ENCODE assay signal across 22 cellular contexts in the genomic region with DNA sequence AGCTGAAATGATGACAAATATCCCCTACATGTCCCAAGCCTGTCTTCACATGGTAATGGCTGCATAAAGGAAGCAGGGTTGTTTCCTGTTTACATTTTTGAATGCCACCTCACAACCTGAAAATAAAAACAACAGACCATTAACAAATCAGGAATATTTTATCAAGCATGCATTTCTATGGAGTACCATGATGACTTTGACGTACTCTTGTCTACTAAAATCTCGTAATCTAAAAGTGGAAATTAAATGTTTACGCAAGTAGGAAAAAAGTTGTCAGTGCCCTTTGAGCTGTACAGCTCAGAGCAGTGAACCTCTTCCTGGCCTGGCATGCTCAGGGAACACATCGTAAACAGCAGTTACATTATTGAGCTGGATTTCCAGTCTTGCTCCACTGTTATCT.
A peak's percentile ranks its signal among the peaks of the same experiment; 100 is the strongest.
DNase-seq lines count a peak whose midpoint lies in the region; ATAC-seq and TF ChIP-seq lines count a peak whose summit lies in the region.
"Had no signal": no experiment of that assay in that cellular context is flagged by ENCODE, and none has a peak within 500 bp of the region (broad histone marks: within the 10 kb centered on the region; RNA-seq: fewer than 3 reads in every experiment).

No MANE protein-coding gene starts in this region.

- H3K4me1 Mint-ChIP-seq in effector memory CD8-positive, alpha-beta T cell (ENCODE audit: low read depth in 2 of 2), result no peaks in the 10 kb centered on the region

- 0 out of 2 replicates have a peak, but pooled peaks cover 9% of the 10 kb centered on the region for H3K9me1 ChIP-seq in IMR-90 (ENCODE audit: insufficient read depth, low read length)

- no peak overlapping the region for H3K4me3 Mint-ChIP-seq in effector memory CD8-positive, alpha-beta T cell
- H3K4me3 Mint-ChIP-seq: CD8-positive, alpha-beta T cell had no signal

- dilution Hi-C loops in IMR-90 (cut with HindIII; ENCODE audit: low sequenced_read_pairs, unreplicated experiment), result no loop called here

- no peak overlapping the region for H3K27ac Mint-ChIP-seq in effector memory CD8-positive, alpha-beta T cell
- H3K27ac Mint-ChIP-seq: CD8-positive, alpha-beta T cell; progenitor cell of endocrine pancreas had no signal

- 0 out of 2 replicates have a peak overlapping the region, but pooled peaks have one; percentile 6 for H3K23ac ChIP-seq in IMR-90 (ENCODE audit: low read depth, low read length)

- H3K79me2 ChIP-seq in PC-9 (ENCODE audit: low read depth), result no peaks in the 10 kb centered on the region

- peak overlapping the region; percentile 17; the same call in 1 of the 2 replicates for H2BK20ac ChIP-seq in IMR-90 (ENCODE audit: low read depth, low read length)

- no peak overlapping the region for H4K5ac ChIP-seq in IMR-90 (ENCODE audit: low read depth, low read length)

- intact Hi-C loops in IMR-90 (cut with micrococcal nuclease), result no loop called here
- intact Hi-C loops in heart left ventricle (cut with DNase I), result no loop called here
- intact Hi-C loops in PC-9 (cut with micrococcal nuclease; ENCODE audit: unreplicated experiment), result no loop called here

- no peaks in the 10 kb centered on the region for H3K27me3 ChIP-seq in IMR-90 (ENCODE audit: control insufficient read depth, insufficient read depth, low read length)
- no peaks in the 10 kb centered on the region for H3K27me3 ChIP-seq in heart left ventricle
- H3K27me3 ChIP-seq in PC-9 (ENCODE audit: insufficient read depth, low read depth), result no peaks in the 10 kb centered on the region
- H3K27me3 ChIP-seq: gastrocnemius medialis, transverse colon had no signal

- H4K20me1 ChIP-seq in IMR-90 (ENCODE audit: insufficient read depth, low read length) (no peaks in the 10 kb centered on the region), PC-9 (ENCODE audit: insufficient read depth) (no peaks in the 10 kb centered on the region)

- in situ Hi-C loops in IMR-90 (cut with MboI; ENCODE audit: low sequenced_read_pairs), result no loop called here

- H2BK15ac ChIP-seq in IMR-90 (ENCODE audit: low read depth, low read length), result peak overlapping the region; percentile 73; the same call in 2 of the 3 replicates

- peak overlapping the region; percentile 64; the same call in 1 of the 2 replicates for H2BK120ac ChIP-seq in IMR-90 (ENCODE audit: low read depth, low read length)

- H3K79me1 ChIP-seq in IMR-90 (ENCODE audit: low read depth in 1 of 2, low read length in 2 of 2), result no peaks in the 10 kb centered on the region

- peak overlapping the region; percentile 46; the same call in 1 of the 2 replicates for H2AK5ac ChIP-seq in IMR-90 (ENCODE audit: low read depth, low read length)

- H3K18ac ChIP-seq in IMR-90 (ENCODE audit: low read depth, low read length), result peak overlapping the region; percentile 6; the same call in 1 of the 2 replicates

- H2BK5ac ChIP-seq in IMR-90 (ENCODE audit: low read depth, low read length, poor library complexity, severe bottlenecking), result no peak overlapping the region

- H3K4ac ChIP-seq in IMR-90 (ENCODE audit: low read depth, low read length), result peak overlapping the region; percentile 23

- H3K4me1 ChIP-seq in IMR-90 (ENCODE audit: control insufficient read depth, insufficient read depth, low read length), result peaks cover 9% of the 10 kb centered on the region
- H3K4me1 ChIP-seq in heart left ventricle, result no peaks in the 10 kb centered on the region
- H3K4me1 ChIP-seq in PC-9 (replicated peaks; ENCODE audit: insufficient read depth), result no peaks in the 10 kb centered on the region
- H3K4me1 ChIP-seq: gastrocnemius medialis, transverse colon had no signal

- TF ChIP-seq POLR2A in IMR-90 (IDR thresholded peaks at IDR 0.05; ENCODE audit: low read depth, low read length) (no peak), heart left ventricle (IDR thresholded peaks at IDR 0.05) (no peak)

- peak overlapping the region; percentile 22; the same call in 1 of the 2 replicates for H4K91ac ChIP-seq in IMR-90 (ENCODE audit: insufficient read depth, low read depth, low read length)

- TF ChIP-seq CTCF in IMR-90 (conservative IDR thresholded peaks at IDR 0.05; ENCODE audit: low read depth, low read length) (no peak), heart left ventricle (IDR thresholded peaks at IDR 0.05) (no peak), PC-9 (conservative IDR thresholded peaks at IDR 0.05) (no peak)

- no peak; the same call in 1 of the 2 replicates for ATAC-seq in IMR-90 (ENCODE audit: low read depth)
- ATAC-seq in left lobe of liver, result peak; percentile 93
- ATAC-seq in heart left ventricle, result no peak
- no peak for ATAC-seq in HG02885 (IDR thresholded peaks at IDR 0.05; ENCODE audit: poor library complexity, unreplicated experiment)
- no peak for ATAC-seq in effector memory CD8-positive, alpha-beta T cell (replicated peaks)
- ATAC-seq: CD8-positive, alpha-beta T cell; gastrocnemius medialis had no signal

- WGBS in IMR-90 (ENCODE audit: extremely low coverage in 2 of 2, insufficient read length in 1 of 2), 2 experiments, result 38% methylated on average over 1 of the region's 4 CpGs; no CpG with 5 or more reads in 1 of the 2 experiments
- 71 to 75% (median 73%) methylated on average over 4 of the region's 4 CpGs for WGBS in heart left ventricle, 4 donors

- H3K27ac ChIP-seq in IMR-90 (ENCODE audit: insufficient read depth, low read length) (no peak overlapping the region), heart left ventricle (no peak overlapping the region), PC-9 (no peak overlapping the region)
- H3K27ac ChIP-seq: gastrocnemius medialis, transverse colon had no signal

- H3K56ac ChIP-seq in IMR-90 (ENCODE audit: extremely low read depth, insufficient read depth, low read length), result no peak overlapping the region

- peak overlapping the region in 1 of 2 experiments; percentile 26; a peak in 3 of 4 replicates for H4K8ac ChIP-seq in IMR-90 (ENCODE audit: low read depth in 2 of 2, low read length in 2 of 2)

- H3K4me3 ChIP-seq in IMR-90 (ENCODE audit: insufficient read depth, low read depth, low read length) (no peak overlapping the region), heart left ventricle (no peak overlapping the region), PC-9 (no peak overlapping the region)
- H3K4me3 ChIP-seq: gastrocnemius medialis, lung, transverse colon had no signal

- H3K9ac ChIP-seq in IMR-90 (ENCODE audit: low read depth, low read length), result no peak overlapping the region

- DNase-seq in IMR-90 (no peak), dermis microvascular lymphatic vessel endothelial cell (ENCODE audit: low read depth in 2 of 2) (peak; percentile 32 to 61), left lobe of liver (ENCODE audit: low spot score) (peak; percentile 57), heart left ventricle (no peak), PC-9 (no peak)
- no peak for DNase-seq in effector memory CD8-positive, alpha-beta T cell
- DNase-seq: activated CD4-positive, alpha-beta T cell treated with anti-CD3 and anti-CD28 coated beads, Interleukin-2, amount 50 U/mL, for 48 hours; activated CD4-positive, CD25-positive, alpha-beta regulatory T cell; activated CD8-positive, alpha-beta memory T cell treated with anti-CD3 and anti-CD28 coated beads, Interleukin-2, amount 50 U/mL, for 4 hours; activated naive CD4-positive, alpha-beta T cell treated with anti-CD3 and anti-CD28 coated beads, Interleukin-2, amount 50 U/mL, for 16 hours; CD8-positive, alpha-beta T cell; gastrocnemius medialis; islet precursor cell; NCI-H2081; NCI-H345; NCI-H82; Right ventricle myocardium superior; T1000; transverse colon had no signal

- TF ChIP-seq RAD21 in IMR-90 (IDR thresholded peaks at IDR 0.05; ENCODE audit: low read length), result no peak

- POLR2A ChIA-PET in IMR-90 (lab: Charles Lee; ENCODE audit: unreplicated experiment), result interaction anchor here (0.5 kb wide), 1 partner anchor 165 kb away, joined by 4 read pairs; no protein-coding TSS in a partner anchor
- POLR2A ChIA-PET in PC-9 (lab: Charles Lee; ENCODE audit: unreplicated experiment), result no interaction called here

- peak overlapping the region; percentile 40; the same call in 1 of the 2 replicates for H3K14ac ChIP-seq in IMR-90 (replicated peaks; ENCODE audit: low read depth, low read length)

- H3K36me3 ChIP-seq in IMR-90 (ENCODE audit: control insufficient read depth, insufficient read depth, low read length) (no peaks in the 10 kb centered on the region), heart left ventricle (no peaks in the 10 kb centered on the region), PC-9 (ENCODE audit: low read depth) (no peaks in the 10 kb centered on the region)
- H3K36me3 ChIP-seq: gastrocnemius medialis, transverse colon had no signal

- no peaks in the 10 kb centered on the region for H3K27me3 Mint-ChIP-seq in effector memory CD8-positive, alpha-beta T cell
- H3K27me3 Mint-ChIP-seq: progenitor cell of endocrine pancreas had no signal

- H3F3A ChIP-seq in PC-9 (ENCODE audit: insufficient read depth, low read depth), result no peaks in the 10 kb centered on the region

- peaks cover 16 to 33% of the 10 kb centered on the region in 2 donors for H3K9me3 Mint-ChIP-seq in effector memory CD8-positive, alpha-beta T cell

- H2AFZ ChIP-seq in IMR-90 (replicated peaks; ENCODE audit: low read length, poor library complexity) (no peak overlapping the region), PC-9 (no peak overlapping the region)

- H3K9me3 ChIP-seq in IMR-90 (ENCODE audit: control insufficient read depth, insufficient read depth, low read length) (no peaks in the 10 kb centered on the region), heart left ventricle (no peaks in the 10 kb centered on the region), PC-9 (ENCODE audit: insufficient read depth, low read depth) (no peaks in the 10 kb centered on the region)
- H3K9me3 ChIP-seq: gastrocnemius medialis, transverse colon had no signal

- no peaks in the 10 kb centered on the region for H3K36me3 Mint-ChIP-seq in effector memory CD8-positive, alpha-beta T cell (ENCODE audit: insufficient read depth)
- H3K36me3 Mint-ChIP-seq: CD8-positive, alpha-beta T cell had no signal

- H3K4me2 ChIP-seq in IMR-90 (ENCODE audit: low read depth, low read length) (no peak overlapping the region), PC-9 (no peak overlapping the region)

- CTCF ChIA-PET in IMR-90 (lab: Yijun Ruan, JAX), result interaction anchor here (0.7 to 0.9 kb wide), 2 partner anchors 184 to 197 kb away, joined by 3 read pairs; no protein-coding TSS in a partner anchor
- CTCF ChIA-PET in PC-9 (lab: Charles Lee), result interaction anchor here (0.6 kb wide), 1 partner anchor 68 kb away, joined by 4 read pairs; no protein-coding TSS in a partner anchor

- no peak overlapping the region for H2AK9ac ChIP-seq in IMR-90 (replicated peaks; ENCODE audit: low read depth, low read length, poor library complexity)

- BruUV-seq in IMR-90 (replicated peaks; lab: Mats Ljungman, UMichigan) (no TSS peak), PC-9 (replicated peaks; lab: Mats Ljungman, UMichigan) (no TSS peak)

- no peaks in the 10 kb centered on the region for H3K9me2 ChIP-seq in PC-9 (ENCODE audit: insufficient read depth)

TF ChIP-seq in IMR-90, 13 proteins besides CTCF, POLR2A, EP300 and RAD21 (continues in another document):
- TF ChIP-seq RFX5 (IDR thresholded peaks at IDR 0.05; ENCODE audit: low read depth, low read length) (no peak), CEBPB (IDR thresholded peaks at IDR 0.05; ENCODE audit: low read depth, low read length) (no peak), SMC3 (IDR thresholded peaks at IDR 0.05; ENCODE audit: low read depth, low read length) (no peak)

Comparison
In these comparisons a context has a peak if more than half of its experiments do, and no peak if none do; other contexts are left out.
1. DNase-seq: peak in dermis microvascular lymphatic vessel endothelial cell (2 of 2) and left lobe of liver (single experiment); none in IMR-90 (single experiment), heart left ventricle (0 of 5), effector memory CD8-positive, alpha-beta T cell (0 of 3) and PC-9 (0 of 2).